In the genomic region with DNA sequence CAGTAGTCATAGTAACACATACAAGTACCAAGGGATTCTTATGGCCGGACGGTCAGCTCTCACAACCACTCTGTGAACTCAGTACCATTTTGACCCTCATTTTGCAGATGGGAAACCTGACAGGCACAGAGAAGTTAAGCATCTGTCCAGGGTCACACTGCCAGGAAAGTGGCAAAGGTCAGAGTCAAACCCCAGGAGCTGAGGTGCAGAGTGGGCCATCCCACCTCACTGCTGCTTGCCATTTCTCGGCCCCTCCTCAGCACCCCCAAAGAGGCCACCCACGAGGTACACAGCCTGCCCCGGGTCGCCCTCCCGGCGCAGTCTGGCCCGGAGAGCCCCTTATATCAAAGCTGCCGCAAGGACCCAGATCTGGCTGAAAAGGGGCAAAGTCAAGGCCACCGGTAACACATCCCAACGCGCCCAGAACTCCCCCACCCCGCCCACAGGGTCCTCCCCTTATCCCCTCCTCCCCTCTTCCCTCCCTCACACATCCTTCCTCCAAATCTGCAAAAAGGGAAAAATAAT, we compare ENCODE assay signal across 1 cellular context.
TF ChIP-seq lines count a peak whose summit lies in the region.

No MANE protein-coding gene starts in this region.

TF ChIP-seq in liver, 16 proteins besides CTCF, POLR2A, EP300 and RAD21 (continued from another document):
- TF ChIP-seq, protein P1, sequence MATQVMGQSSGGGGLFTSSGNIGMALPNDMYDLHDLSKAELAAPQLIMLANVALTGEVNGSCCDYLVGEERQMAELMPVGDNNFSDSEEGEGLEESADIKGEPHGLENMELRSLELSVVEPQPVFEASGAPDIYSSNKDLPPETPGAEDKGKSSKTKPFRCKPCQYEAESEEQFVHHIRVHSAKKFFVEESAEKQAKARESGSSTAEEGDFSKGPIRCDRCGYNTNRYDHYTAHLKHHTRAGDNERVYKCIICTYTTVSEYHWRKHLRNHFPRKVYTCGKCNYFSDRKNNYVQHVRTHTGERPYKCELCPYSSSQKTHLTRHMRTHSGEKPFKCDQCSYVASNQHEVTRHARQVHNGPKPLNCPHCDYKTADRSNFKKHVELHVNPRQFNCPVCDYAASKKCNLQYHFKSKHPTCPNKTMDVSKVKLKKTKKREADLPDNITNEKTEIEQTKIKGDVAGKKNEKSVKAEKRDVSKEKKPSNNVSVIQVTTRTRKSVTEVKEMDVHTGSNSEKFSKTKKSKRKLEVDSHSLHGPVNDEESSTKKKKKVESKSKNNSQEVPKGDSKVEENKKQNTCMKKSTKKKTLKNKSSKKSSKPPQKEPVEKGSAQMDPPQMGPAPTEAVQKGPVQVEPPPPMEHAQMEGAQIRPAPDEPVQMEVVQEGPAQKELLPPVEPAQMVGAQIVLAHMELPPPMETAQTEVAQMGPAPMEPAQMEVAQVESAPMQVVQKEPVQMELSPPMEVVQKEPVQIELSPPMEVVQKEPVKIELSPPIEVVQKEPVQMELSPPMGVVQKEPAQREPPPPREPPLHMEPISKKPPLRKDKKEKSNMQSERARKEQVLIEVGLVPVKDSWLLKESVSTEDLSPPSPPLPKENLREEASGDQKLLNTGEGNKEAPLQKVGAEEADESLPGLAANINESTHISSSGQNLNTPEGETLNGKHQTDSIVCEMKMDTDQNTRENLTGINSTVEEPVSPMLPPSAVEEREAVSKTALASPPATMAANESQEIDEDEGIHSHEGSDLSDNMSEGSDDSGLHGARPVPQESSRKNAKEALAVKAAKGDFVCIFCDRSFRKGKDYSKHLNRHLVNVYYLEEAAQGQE (IDR thresholded peaks at IDR 0.05), result no peak
- TF ChIP-seq HNF4G (IDR thresholded peaks at IDR 0.05) (no peak), FOXA2 (IDR thresholded peaks at IDR 0.05) (no peak), YY1 (IDR thresholded peaks at IDR 0.05) (no peak), HNF4A (conservative IDR thresholded peaks at IDR 0.05) (no peak), GABPA (IDR thresholded peaks at IDR 0.05 in 1 of 2, conservative IDR thresholded peaks at IDR 0.05 in 1 of 2) (no peak), JUND (IDR thresholded peaks at IDR 0.05) (no peak), NR2F2 (IDR thresholded peaks at IDR 0.05) (no peak), SP1 (IDR thresholded peaks at IDR 0.05) (no peak)
- TF ChIP-seq, protein P2, sequence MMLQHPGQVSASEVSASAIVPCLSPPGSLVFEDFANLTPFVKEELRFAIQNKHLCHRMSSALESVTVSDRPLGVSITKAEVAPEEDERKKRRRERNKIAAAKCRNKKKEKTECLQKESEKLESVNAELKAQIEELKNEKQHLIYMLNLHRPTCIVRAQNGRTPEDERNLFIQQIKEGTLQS (IDR thresholded peaks at IDR 0.05), result no peak
- TF ChIP-seq, protein P3, sequence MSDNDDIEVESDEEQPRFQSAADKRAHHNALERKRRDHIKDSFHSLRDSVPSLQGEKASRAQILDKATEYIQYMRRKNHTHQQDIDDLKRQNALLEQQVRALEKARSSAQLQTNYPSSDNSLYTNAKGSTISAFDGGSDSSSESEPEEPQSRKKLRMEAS (IDR thresholded peaks at IDR 0.05), result no peak
